Comparison of ENCODE assay signal across 8 cellular contexts in genomic region chr9:15295761-15296405, GRCh38. TPM values are rescaled to one million over a fixed set of nuclear protein-coding genes. Genes with fewer than 3 reads are reported as not detected.
DNase-seq lines count a peak whose midpoint lies in the region; ATAC-seq and TF ChIP-seq lines count a peak whose summit lies in the region.

No MANE protein-coding gene starts in this region.

- 53% methylated on average over 4 of the region's 4 CpGs for WGBS in smooth muscle cell (ENCODE audit: low lambda C conversion rate)

- H3K4me2 ChIP-seq in smooth muscle cell = peak overlapping the region; percentile 83

- H3K4me3 ChIP-seq in right atrium auricular region = peak overlapping the region; percentile 36 to 47
- peak overlapping the region; percentile 49 for H3K4me3 ChIP-seq in smooth muscle cell

- H3K27me3 Mint-ChIP-seq in activated T-cell treated with anti-CD3 and anti-CD28 coated beads, Interleukin-2, amount 50 U/mL, for 24 hours = no peaks in the 10 kb centered on the region

- peaks cover 0 to 21% of the 10 kb centered on the region in 2 donors for H3K4me1 ChIP-seq in right atrium auricular region
- H3K4me1 ChIP-seq in smooth muscle cell (ENCODE audit: low read depth) = no peaks in the 10 kb centered on the region

- peak overlapping the region; percentile 71 to 82 for H3K27ac ChIP-seq in right atrium auricular region
- H3K27ac ChIP-seq in smooth muscle cell (ENCODE audit: low read depth) = peak overlapping the region; percentile 61

- peak overlapping the region; percentile 76 for H3K4me3 Mint-ChIP-seq in activated T-cell treated with anti-CD3 and anti-CD28 coated beads, Interleukin-2, amount 50 U/mL, for 24 hours

- no peaks in the 10 kb centered on the region for H3K27me3 ChIP-seq in right atrium auricular region
- H3K27me3 ChIP-seq in smooth muscle cell (ENCODE audit: low read depth) = no peaks in the 10 kb centered on the region

- TF ChIP-seq CTCF in right atrium auricular region (IDR thresholded peaks at IDR 0.05) (no peak), smooth muscle cell (IDR thresholded peaks at IDR 0.05; ENCODE audit: borderline replicate concordance, insufficient read depth, poor library complexity, severe bottlenecking) (no peak)

- peaks cover 53% of the 10 kb centered on the region for H3K36me3 Mint-ChIP-seq in activated T-cell treated with anti-CD3 and anti-CD28 coated beads, Interleukin-2, amount 50 U/mL, for 24 hours (ENCODE audit: low read depth)
- peaks cover 30 to 52% of the 10 kb centered on the region in 2 donors for H3K36me3 Mint-ChIP-seq in activated naive CD4-positive, alpha-beta T cell treated with anti-CD3 and anti-CD28 coated beads, Interleukin-2, amount 50 U/mL, for 72 hours

- peak overlapping the region; percentile 45 for H3K9ac ChIP-seq in smooth muscle cell (ENCODE audit: low read depth)

- H3K9me3 ChIP-seq in right atrium auricular region (no peaks in the 10 kb centered on the region), smooth muscle cell (replicated peaks; ENCODE audit: low read depth) (no peaks in the 10 kb centered on the region)

- H3K4me1 Mint-ChIP-seq in activated T-cell treated with anti-CD3 and anti-CD28 coated beads, Interleukin-2, amount 50 U/mL, for 24 hours (ENCODE audit: low read depth) = peaks cover 92% of the 10 kb centered on the region

- H3K79me2 ChIP-seq in smooth muscle cell (ENCODE audit: low read depth) = peaks cover 1% of the 10 kb centered on the region

- peak; percentile 24 to 44 for ATAC-seq in activated naive CD4-positive, alpha-beta T cell treated with anti-CD3 and anti-CD28 coated beads, Interleukin-2, amount 50 U/mL, for 72 hours
- ATAC-seq in HG03108 (IDR thresholded peaks at IDR 0.05; ENCODE audit: unreplicated experiment) = no peak

- DNase-seq in activated T-cell treated with anti-CD3 and anti-CD28 coated beads, Interleukin-2, amount 50 U/mL, for 24 hours = peak; percentile 66
- DNase-seq in activated T-cell treated with anti-CD3 and anti-CD28 coated beads for 4 hours = no peak
- peak; percentile 67 for DNase-seq in HS-5 (ENCODE audit: low read depth)
- peak in 1 of 2 donors; percentile 29 for DNase-seq in activated naive CD4-positive, alpha-beta T cell treated with anti-CD3 and anti-CD28 coated beads, Interleukin-2, amount 50 U/mL, for 72 hours (ENCODE audit: low spot score in 2 of 2)
- DNase-seq in right atrium auricular region (ENCODE audit: low spot score) = no peak
- DNase-seq in smooth muscle cell (lab: John Stamatoyannopoulos, UW; ENCODE audit: unreplicated experiment) = no peak
- DNase-seq in mucosa of gallbladder (ENCODE audit: low spot score) = no peak

- peak overlapping the region; percentile 98 for H3K27ac Mint-ChIP-seq in activated T-cell treated with anti-CD3 and anti-CD28 coated beads, Interleukin-2, amount 50 U/mL, for 24 hours
- peak overlapping the region; percentile 93 to 94 for H3K27ac Mint-ChIP-seq in activated naive CD4-positive, alpha-beta T cell treated with anti-CD3 and anti-CD28 coated beads, Interleukin-2, amount 50 U/mL, for 72 hours

- H4K20me1 ChIP-seq in smooth muscle cell (ENCODE audit: low read depth) = no peaks in the 10 kb centered on the region

- no peaks in the 10 kb centered on the region for H3F3A ChIP-seq in smooth muscle cell (ENCODE audit: low read depth)

- H2AFZ ChIP-seq in smooth muscle cell (ENCODE audit: low read depth) = peak overlapping the region; percentile 81

- H3K36me3 ChIP-seq in right atrium auricular region (no peaks in the 10 kb centered on the region), smooth muscle cell (ENCODE audit: low read depth) (no peaks in the 10 kb centered on the region)

- peaks cover 21% of the 10 kb centered on the region for H3K9me3 Mint-ChIP-seq in activated T-cell treated with anti-CD3 and anti-CD28 coated beads, Interleukin-2, amount 50 U/mL, for 24 hours
- peaks cover 2 to 20% of the 10 kb centered on the region in 2 donors for H3K9me3 Mint-ChIP-seq in activated naive CD4-positive, alpha-beta T cell treated with anti-CD3 and anti-CD28 coated beads, Interleukin-2, amount 50 U/mL, for 72 hours

RNA-seq across cellular contexts. Expression of gene TTC39B, which starts 11.1 kb away (rescaled TPM):
- 10 to 100 TPM; 32.4 to 34.2 TPM for total RNA-seq in activated naive CD4-positive, alpha-beta T cell treated with anti-CD3 and anti-CD28 coated beads, Interleukin-2, amount 50 U/mL, for 72 hours
- total RNA-seq in right atrium auricular region (1 to 10 TPM; 2.0 to 2.3 TPM), smooth muscle cell (12.1 and 13.3 TPM in 2 replicates), mucosa of gallbladder (30.2 TPM)
- polyA plus RNA-seq in smooth muscle cell = 3.5 and 3.8 TPM in 2 replicates

Comparison
In these comparisons a context has a peak if more than half of its experiments do, and no peak if none do; other contexts are left out.
1. DNase-seq: peak in activated T-cell treated with anti-CD3 and anti-CD28 coated beads, Interleukin-2, amount 50 U/mL, for 24 hours (single experiment) and HS-5 (single experiment); none in activated T-cell treated with anti-CD3 and anti-CD28 coated beads for 4 hours (single experiment), right atrium auricular region (single experiment), smooth muscle cell (single experiment) and mucosa of gallbladder (single experiment).